ENCODE assay signal across 40 cellular contexts in the genomic region with DNA sequence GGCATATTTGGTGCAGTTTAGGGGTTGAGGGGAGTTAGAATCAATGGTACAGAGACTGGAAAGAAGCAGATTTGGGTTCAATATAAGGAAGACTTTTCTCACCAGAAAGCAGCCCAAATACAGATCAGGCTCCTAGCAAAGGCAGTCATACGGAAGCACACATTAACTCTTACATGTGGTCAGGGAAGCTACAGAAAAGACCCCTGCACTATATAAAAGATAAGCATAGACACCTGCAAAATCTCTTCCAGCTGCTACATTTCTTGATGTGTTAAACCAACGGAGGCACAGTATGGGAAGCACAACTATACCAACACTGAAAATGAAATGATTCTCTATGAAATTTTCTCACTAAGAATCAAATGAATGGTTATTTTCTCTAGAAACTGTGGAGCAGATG.
"Had no signal": no experiment of that assay in that cellular context is flagged by ENCODE, and none has a peak within 500 bp of the region (broad histone marks: within the 10 kb centered on the region; RNA-seq: fewer than 3 reads in every experiment).

No MANE protein-coding gene starts in this region.

- H3K27me3 Mint-ChIP-seq: activated naive CD4-positive, alpha-beta T cell treated with anti-CD3 and anti-CD28 coated beads, Interleukin-2, amount 10 ng/mL, durations not matched to agents 7 days and 5 days; activated naive CD4-positive, alpha-beta T cell treated with anti-CD3 and anti-CD28 coated beads, Interleukin-2, amount 50 U/mL, for 24 hours; activated naive CD8-positive, alpha-beta T cell; activated naive CD8-positive, alpha-beta T cell treated with anti-CD3 and anti-CD28 coated beads for 36 hours; activated naive CD8-positive, alpha-beta T cell treated with anti-CD3 and anti-CD28 coated beads, Interleukin-2, amount 10 ng/mL, durations not matched to agents 7 days and 5 days; activated T-cell treated with anti-CD3 and anti-CD28 coated beads, Interleukin-2, amount 50 U/mL, for 24 hours; activated T-helper 17 cell treated with anti-CD3 and anti-CD28 coated beads, Interleukin-2, amount 50 U/mL, for 72 hours; central memory CD8-positive, alpha-beta T cell had no signal

- FAIRE-seq: astrocyte, bronchial epithelial cell had no signal

- H3K36me3 ChIP-seq: adrenal gland, ascending aorta, brain microvascular endothelial cell, breast epithelium, cardiac muscle cell had no signal

- H3K36me3 Mint-ChIP-seq: activated naive CD4-positive, alpha-beta T cell treated with anti-CD3 and anti-CD28 coated beads, Interleukin-2, amount 10 ng/mL, durations not matched to agents 7 days and 5 days; brain had no signal

- H3K4me3 ChIP-seq: adrenal gland, ascending aorta, body of pancreas, breast epithelium, cardiac muscle cell had no signal

- DNase-seq: activated effector memory CD4-positive, alpha-beta T cell treated with anti-CD3 and anti-CD28 coated beads, Interleukin-2, amount 50 U/mL, for 16 hours; activated effector memory CD4-positive, alpha-beta T cell treated with Interleukin-2 at 50 U/mL for 16 hours; activated gamma-delta T cell; activated gamma-delta T cell treated with Interleukin-2 at 50 U/mL for 16 hours; activated naive CD4-positive, alpha-beta T cell; activated naive CD4-positive, alpha-beta T cell treated with anti-CD3 and anti-CD28 coated beads for 36 hours; activated naive CD4-positive, alpha-beta T cell treated with anti-CD3 and anti-CD28 coated beads, Interleukin-2, amount 10 ng/mL, durations not matched to agents 7 days and 5 days; activated naive CD4-positive, alpha-beta T cell treated with anti-CD3 and anti-CD28 coated beads, Interleukin-2, amount 50 U/mL, for 16 hours; activated naive CD4-positive, alpha-beta T cell treated with Interleukin-2 at 50 U/mL for 16 hours; activated naive CD8-positive, alpha-beta T cell treated with anti-CD3 and anti-CD28 coated beads for 36 hours; activated naive CD8-positive, alpha-beta T cell treated with anti-CD3 and anti-CD28 coated beads, Interleukin-2, amount 10 ng/mL, durations not matched to agents 7 days and 5 days; activated T-cell treated with anti-CD3 and anti-CD28 coated beads for 4 hours; activated T-cell treated with anti-CD3 and anti-CD28 coated beads, Interleukin-2, amount 50 U/mL, for 1 hour; activated T-cell treated with anti-CD3 and anti-CD28 coated beads, Interleukin-2, amount 50 U/mL, for 24 hours; activated T-cell treated with anti-CD3 and anti-CD28 coated beads, Interleukin-2, amount 50 U/mL, for 4 hours; activated T-cell treated with anti-CD3 and anti-CD28 coated beads, Interleukin-2, amount 50 U/mL, for 48 hours; activated T-cell treated with anti-CD3 and anti-CD28 coated beads, Interleukin-2, amount 50 U/mL, for 72 hours; adrenal gland; amniotic stem cell; amygdala; anterior cingulate cortex; aorta; body of pancreas; brain microvascular endothelial cell; caudate nucleus; central memory CD4-positive, alpha-beta T cell; cerebellar nuclear complex had no signal

- H3K4me1 ChIP-seq: adrenal gland, body of pancreas, breast epithelium had no signal

- ATAC-seq: activated naive CD4-positive, alpha-beta T cell treated with anti-CD3 and anti-CD28 coated beads, Interleukin-2, amount 50 U/mL, for 72 hours; activated T-cell treated with anti-CD3 and anti-CD28 coated beads, Interleukin-2, amount 50 U/mL, for 4 hours; activated T-cell treated with anti-CD3 and anti-CD28 coated beads, Interleukin-2, amount 50 U/mL, for 72 hours; activated T-helper 17 cell treated with anti-CD3 and anti-CD28 coated beads, Interleukin-2, amount 50 U/mL, for 72 hours; body of pancreas had no signal

- H3K27me3 ChIP-seq: adrenal gland, ascending aorta, body of pancreas, brain microvascular endothelial cell, breast epithelium, cardiac muscle cell had no signal

- H3K4me1 Mint-ChIP-seq: activated naive CD4-positive, alpha-beta T cell treated with anti-CD3 and anti-CD28 coated beads, Interleukin-2, amount 10 ng/mL, durations not matched to agents 7 days and 5 days; activated naive CD4-positive, alpha-beta T cell treated with anti-CD3 and anti-CD28 coated beads, Interleukin-2, amount 50 U/mL, for 24 hours; activated naive CD8-positive, alpha-beta T cell treated with anti-CD3 and anti-CD28 coated beads, Interleukin-2, amount 10 ng/mL, durations not matched to agents 7 days and 5 days; activated T-helper 17 cell treated with anti-CD3 and anti-CD28 coated beads, Interleukin-2, amount 50 U/mL, for 72 hours; brain; central memory CD8-positive, alpha-beta T cell had no signal

- H3K9me3 Mint-ChIP-seq: activated naive CD4-positive, alpha-beta T cell treated with anti-CD3 and anti-CD28 coated beads for 36 hours; activated naive CD4-positive, alpha-beta T cell treated with anti-CD3 and anti-CD28 coated beads, Interleukin-2, amount 10 ng/mL, durations not matched to agents 7 days and 5 days; activated naive CD4-positive, alpha-beta T cell treated with anti-CD3 and anti-CD28 coated beads, Interleukin-2, amount 50 U/mL, for 24 hours; activated naive CD4-positive, alpha-beta T cell treated with anti-CD3 and anti-CD28 coated beads, Interleukin-2, amount 50 U/mL, for 72 hours; activated naive CD8-positive, alpha-beta T cell treated with anti-CD3 and anti-CD28 coated beads for 36 hours; activated naive CD8-positive, alpha-beta T cell treated with anti-CD3 and anti-CD28 coated beads, Interleukin-2, amount 10 ng/mL, durations not matched to agents 7 days and 5 days; activated T-cell treated with anti-CD3 and anti-CD28 coated beads, Interleukin-2, amount 50 U/mL, for 24 hours; activated T-cell treated with anti-CD3 and anti-CD28 coated beads, Interleukin-2, amount 50 U/mL, for 4 hours; activated T-cell treated with anti-CD3 and anti-CD28 coated beads, Interleukin-2, amount 50 U/mL, for 72 hours; activated T-helper 1 cell treated with anti-CD3 and anti-CD28 coated beads, Interleukin-12 subunit alpha, Interleukin-12 subunit beta, Interleukin-2, Interleukin-4 antibody, amounts not matched to agents 30 ng/mL and 10 ng/mL and 1 ng/mL, durations not matched to agents 14 hours and 24 hours and 36 hours; activated T-helper 17 cell treated with anti-CD3 and anti-CD28 coated beads, Interleukin-2, amount 50 U/mL, for 72 hours; activated T-helper 2 cell treated with anti-CD3 and anti-CD28 coated beads, Interferon-gamma antibody, Interleukin-2, Interleukin-4, amounts not matched to agents 10 μg/mL and 5 μg/mL and 100 μg/mL, durations not matched to agents 14 hours and 24 hours and 36 hours; brain; central memory CD8-positive, alpha-beta T cell had no signal

- H3K27ac ChIP-seq: adrenal gland, ascending aorta, body of pancreas, brain microvascular endothelial cell, breast epithelium, cardiac muscle cell had no signal

- H3K9me3 ChIP-seq: ascending aorta, body of pancreas, breast epithelium had no signal

- H3K4me3 Mint-ChIP-seq: activated naive CD4-positive, alpha-beta T cell treated with anti-CD3 and anti-CD28 coated beads for 36 hours; activated naive CD4-positive, alpha-beta T cell treated with anti-CD3 and anti-CD28 coated beads, Interleukin-2, amount 10 ng/mL, durations not matched to agents 7 days and 5 days; activated naive CD4-positive, alpha-beta T cell treated with anti-CD3 and anti-CD28 coated beads, Interleukin-2, amount 50 U/mL, for 24 hours; activated naive CD8-positive, alpha-beta T cell; activated naive CD8-positive, alpha-beta T cell treated with anti-CD3 and anti-CD28 coated beads for 36 hours; activated naive CD8-positive, alpha-beta T cell treated with anti-CD3 and anti-CD28 coated beads, Interleukin-2, amount 10 ng/mL, durations not matched to agents 7 days and 5 days; activated T-cell treated with anti-CD3 and anti-CD28 coated beads, Interleukin-2, amount 50 U/mL, for 24 hours; activated T-cell treated with anti-CD3 and anti-CD28 coated beads, Interleukin-2, amount 50 U/mL, for 4 hours; activated T-cell treated with anti-CD3 and anti-CD28 coated beads, Interleukin-2, amount 50 U/mL, for 72 hours; activated T-helper 1 cell treated with anti-CD3 and anti-CD28 coated beads, Interleukin-12 subunit alpha, Interleukin-12 subunit beta, Interleukin-2, Interleukin-4 antibody, amounts not matched to agents 30 ng/mL and 10 ng/mL and 1 ng/mL, durations not matched to agents 14 hours and 24 hours and 36 hours; activated T-helper 17 cell treated with anti-CD3 and anti-CD28 coated beads, Interleukin-2, amount 50 U/mL, for 72 hours; brain; central memory CD8-positive, alpha-beta T cell had no signal

- H3K27ac Mint-ChIP-seq: activated naive CD4-positive, alpha-beta T cell treated with anti-CD3 and anti-CD28 coated beads for 36 hours; activated naive CD4-positive, alpha-beta T cell treated with anti-CD3 and anti-CD28 coated beads, Interleukin-2, amount 10 ng/mL, durations not matched to agents 7 days and 5 days; activated naive CD4-positive, alpha-beta T cell treated with anti-CD3 and anti-CD28 coated beads, Interleukin-2, amount 50 U/mL, for 24 hours; activated naive CD8-positive, alpha-beta T cell; activated naive CD8-positive, alpha-beta T cell treated with anti-CD3 and anti-CD28 coated beads for 36 hours; activated naive CD8-positive, alpha-beta T cell treated with anti-CD3 and anti-CD28 coated beads, Interleukin-2, amount 10 ng/mL, durations not matched to agents 7 days and 5 days; activated T-cell treated with anti-CD3 and anti-CD28 coated beads, Interleukin-2, amount 50 U/mL, for 24 hours; activated T-cell treated with anti-CD3 and anti-CD28 coated beads, Interleukin-2, amount 50 U/mL, for 72 hours; activated T-helper 1 cell treated with anti-CD3 and anti-CD28 coated beads, Interleukin-12 subunit alpha, Interleukin-12 subunit beta, Interleukin-2, Interleukin-4 antibody, amounts not matched to agents 30 ng/mL and 10 ng/mL and 1 ng/mL, durations not matched to agents 14 hours and 24 hours and 36 hours; activated T-helper 17 cell treated with anti-CD3 and anti-CD28 coated beads, Interleukin-2, amount 50 U/mL, for 72 hours; activated T-helper 2 cell treated with anti-CD3 and anti-CD28 coated beads, Interferon-gamma antibody, Interleukin-2, Interleukin-4, amounts not matched to agents 10 μg/mL and 5 μg/mL and 100 μg/mL, durations not matched to agents 14 hours and 24 hours and 36 hours; brain had no signal
